Comparison of ENCODE assay signal across 11 cellular contexts in the genomic region with DNA sequence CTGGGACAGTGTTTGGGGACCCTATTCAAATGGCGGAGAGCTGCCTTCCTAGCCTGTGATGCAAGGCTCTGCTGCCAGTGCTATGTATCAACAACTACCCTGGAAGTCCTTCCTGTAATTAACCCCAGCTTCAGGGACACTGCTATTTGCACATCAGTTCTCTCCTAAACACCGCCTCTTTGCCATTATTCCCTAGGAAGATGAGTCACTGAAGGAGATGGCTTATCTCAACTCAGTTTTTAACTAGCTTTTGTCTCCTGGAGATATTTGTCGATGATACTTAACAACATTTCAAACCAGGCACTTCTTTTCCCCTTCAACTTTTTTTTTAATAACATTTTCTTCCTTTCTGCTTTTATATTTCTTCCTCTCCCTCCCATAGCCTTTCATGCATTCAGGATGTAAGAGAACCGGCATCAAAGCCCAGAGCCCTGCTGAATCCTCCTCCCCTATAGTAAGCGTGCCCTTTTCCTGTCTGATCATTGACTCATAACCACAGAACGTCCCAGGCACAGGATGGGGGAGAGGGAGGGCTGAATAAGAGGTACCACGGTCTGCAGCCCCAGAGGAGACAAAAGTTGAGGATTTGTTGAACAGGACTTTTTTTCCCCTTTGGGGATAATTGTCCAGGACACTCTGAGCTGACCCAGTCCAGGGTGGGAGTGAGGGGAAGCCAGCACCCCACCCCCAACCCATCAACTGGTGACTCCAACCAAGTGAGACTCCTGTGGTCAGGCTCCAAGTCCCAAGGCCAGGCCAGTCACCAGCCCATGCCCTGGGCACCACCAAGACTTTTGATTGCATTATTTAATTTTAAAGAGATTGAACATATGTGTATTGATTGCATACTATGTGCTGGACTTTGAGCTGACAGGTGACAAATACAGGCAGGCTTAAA.
DNase-seq lines count a peak whose midpoint lies in the region; ATAC-seq and TF ChIP-seq lines count a peak whose summit lies in the region.
"Had no signal": no experiment of that assay in that cellular context is flagged by ENCODE, and none has a peak within 500 bp of the region (broad histone marks: within the 10 kb centered on the region; RNA-seq: fewer than 3 reads in every experiment).

No MANE protein-coding gene starts in this region.

- TF ChIP-seq CTCF in LNCaP clone FGC (IDR thresholded peaks at IDR 0.05; ENCODE audit: control insufficient read depth, extremely low read depth, insufficient read depth) = no peak
- no peak for TF ChIP-seq CTCF in astrocyte of the cerebellum (IDR thresholded peaks at IDR 0.05; ENCODE audit: low read depth, low read length, missing control alignments)
- TF ChIP-seq CTCF in lung (IDR thresholded peaks at IDR 0.05; ENCODE audit: control extremely low read depth, extremely low read depth) = no peak

- H3K4me3 ChIP-seq in LNCaP clone FGC (ENCODE audit: low read depth, low read length) = no peak overlapping the region
- H3K4me3 ChIP-seq in astrocyte of the cerebellum (ENCODE audit: low read depth, low read length) = no peak overlapping the region
- H3K4me3 ChIP-seq in lung = no peak overlapping the region

- in situ Hi-C loops in astrocyte of the cerebellum (cut with HindIII; ENCODE audit: low sequenced_read_pairs) = no loop called here

- H3K9me3 ChIP-seq in lung (ENCODE audit: control insufficient read depth in 2 of 2, insufficient read depth in 1 of 2, low read length in 1 of 2) = no peaks in the 10 kb centered on the region

- H3K27ac ChIP-seq in lung (ENCODE audit: low read depth in 1 of 2, low read length in 1 of 2) = no peak overlapping the region

- H3K27me3 ChIP-seq in lung (ENCODE audit: control insufficient read depth, insufficient read depth) = no peaks in the 10 kb centered on the region

- ATAC-seq in lung (ENCODE audit: insufficient read depth, low FRiP score) (peak; percentile 25), GM21528 (IDR thresholded peaks at IDR 0.05; ENCODE audit: low FRiP score, unreplicated experiment) (no peak)

- DNase-seq in COLO668 (lab: John Stamatoyannopoulos, UW; ENCODE audit: unreplicated experiment) (peak; percentile 44), LNCaP clone FGC (ENCODE audit: low read depth) (peak; percentile 11), astrocyte of the cerebellum (ENCODE audit: low read depth) (peak; percentile 85), lung (ENCODE audit: low spot score) (no peak), posterior vena cava (ENCODE audit: low spot score) (no peak), HuH-7 (ENCODE audit: low spot score) (no peak)
- no peak for DNase-seq in activated CD4-positive, alpha-beta T cell treated with anti-CD3 and anti-CD28 coated beads, Interleukin-2, amount 50 U/mL, for 1 hour
- DNase-seq: activated naive CD8-positive, alpha-beta T cell treated with anti-CD3 and anti-CD28 coated beads, Interleukin-2, amount 10 ng/mL, durations not matched to agents 7 days and 5 days; midbrain; SHP77 had no signal

- H3K4me1 ChIP-seq in lung (ENCODE audit: control insufficient read depth in 2 of 2, insufficient read depth in 2 of 2, low read length in 2 of 2) = peaks cover 0 to 2% of the 10 kb centered on the region in 2 donors

- H3K36me3 ChIP-seq in lung (ENCODE audit: control insufficient read depth in 2 of 2, insufficient read depth in 2 of 2, low read length in 2 of 2) = no peaks in the 10 kb centered on the region

- WGBS in lung, 2 donors = 12 to 17% methylated on average over 7 of the region's 7 CpGs

- intact Hi-C loops in posterior vena cava (cut with DNase I) = loop anchor here in 1 of 2 donors (10.0 kb wide), 1 partner anchor 56 kb away; no protein-coding TSS in a partner anchor

Comparison
In these comparisons a context has a peak if more than half of its experiments do, and no peak if none do; other contexts are left out.
1. DNase-seq: peak in COLO668 (single experiment), LNCaP clone FGC (single experiment) and astrocyte of the cerebellum (single experiment); none in lung (single experiment), posterior vena cava (single experiment), HuH-7 (single experiment) and activated CD4-positive, alpha-beta T cell treated with anti-CD3 and anti-CD28 coated beads, Interleukin-2, amount 50 U/mL, for 1 hour (single experiment).